2 cellular contexts compared by ENCODE assay signal in genomic region chr19:50739841-50740426, GRCh38.
TF ChIP-seq lines count a peak whose summit lies in the region.

No MANE protein-coding gene starts in this region.

TF ChIP-seq in GM23338, 12 proteins besides CTCF, POLR2A, EP300 and RAD21:
- TF ChIP-seq CREB1 (CRISPR knock-in tag; IDR thresholded peaks at IDR 0.05; ENCODE audit: low read depth) (no peak), EZH2phosphoT487 (IDR thresholded peaks at IDR 0.05; ENCODE audit: unreplicated experiment) (no peak), ETS1 (IDR thresholded peaks at IDR 0.05) (no peak), ZNF331 (CRISPR knock-in tag; IDR thresholded peaks at IDR 0.05; ENCODE audit: low read depth) (no peak), JUNB (IDR thresholded peaks at IDR 0.05; ENCODE audit: unreplicated experiment) (no peak)
TF ChIP-seq in GM23338: peak in this region for 0.

TF ChIP-seq in K562, 482 proteins besides CTCF, POLR2A, EP300 and RAD21:
- peak in 1 of 2 experiments; percentile 98; a peak in 2 of 4 replicates for TF ChIP-seq CSDE1 (IDR thresholded peaks at IDR 0.05)
- TF ChIP-seq TCF7L2 (IDR thresholded peaks at IDR 0.05; ENCODE audit: low read depth, low read length): no peak
- 0 out of 2 replicates have a peak, but pooled peaks have one; percentile 16 for TF ChIP-seq HDGF (IDR thresholded peaks at IDR 0.05)
- TF ChIP-seq, protein P1, sequence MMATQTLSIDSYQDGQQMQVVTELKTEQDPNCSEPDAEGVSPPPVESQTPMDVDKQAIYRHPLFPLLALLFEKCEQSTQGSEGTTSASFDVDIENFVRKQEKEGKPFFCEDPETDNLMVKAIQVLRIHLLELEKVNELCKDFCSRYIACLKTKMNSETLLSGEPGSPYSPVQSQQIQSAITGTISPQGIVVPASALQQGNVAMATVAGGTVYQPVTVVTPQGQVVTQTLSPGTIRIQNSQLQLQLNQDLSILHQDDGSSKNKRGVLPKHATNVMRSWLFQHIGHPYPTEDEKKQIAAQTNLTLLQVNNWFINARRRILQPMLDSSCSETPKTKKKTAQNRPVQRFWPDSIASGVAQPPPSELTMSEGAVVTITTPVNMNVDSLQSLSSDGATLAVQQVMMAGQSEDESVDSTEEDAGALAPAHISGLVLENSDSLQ (IDR thresholded peaks at IDR 0.05): peak; percentile 97
- TF ChIP-seq POLR2B (IDR thresholded peaks at IDR 0.05; ENCODE audit: low read depth, partially characterized antibody): no peak
- TF ChIP-seq CEBPB (tag; IDR thresholded peaks at IDR 0.05): peak; percentile 31; the same call in 1 of the 2 replicates
- TF ChIP-seq MIER1 (IDR thresholded peaks at IDR 0.05; ENCODE audit: low read depth): no peak
- no peak for TF ChIP-seq ZBED1 (IDR thresholded peaks at IDR 0.05)
- 0 out of 2 replicates have a peak, but pooled peaks have one; percentile 40 for TF ChIP-seq SP1 (CRISPR knock-in tag; IDR thresholded peaks at IDR 0.05)
- TF ChIP-seq, protein P2, sequence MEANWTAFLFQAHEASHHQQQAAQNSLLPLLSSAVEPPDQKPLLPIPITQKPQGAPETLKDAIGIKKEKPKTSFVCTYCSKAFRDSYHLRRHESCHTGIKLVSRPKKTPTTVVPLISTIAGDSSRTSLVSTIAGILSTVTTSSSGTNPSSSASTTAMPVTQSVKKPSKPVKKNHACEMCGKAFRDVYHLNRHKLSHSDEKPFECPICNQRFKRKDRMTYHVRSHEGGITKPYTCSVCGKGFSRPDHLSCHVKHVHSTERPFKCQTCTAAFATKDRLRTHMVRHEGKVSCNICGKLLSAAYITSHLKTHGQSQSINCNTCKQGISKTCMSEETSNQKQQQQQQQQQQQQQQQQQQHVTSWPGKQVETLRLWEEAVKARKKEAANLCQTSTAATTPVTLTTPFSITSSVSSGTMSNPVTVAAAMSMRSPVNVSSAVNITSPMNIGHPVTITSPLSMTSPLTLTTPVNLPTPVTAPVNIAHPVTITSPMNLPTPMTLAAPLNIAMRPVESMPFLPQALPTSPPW (CRISPR knock-in tag; IDR thresholded peaks at IDR 0.05): 0 out of 2 replicates have a peak, but pooled peaks have one; percentile 14
- no peak for TF ChIP-seq ADNP (tag; IDR thresholded peaks at IDR 0.05)
- TF ChIP-seq ZNF695 (CRISPR knock-in tag; IDR thresholded peaks at IDR 0.05): no peak
- no peak for TF ChIP-seq ZKSCAN8 (CRISPR knock-in tag; IDR thresholded peaks at IDR 0.05)
- TF ChIP-seq ZNF75A (CRISPR knock-in tag; IDR thresholded peaks at IDR 0.05): no peak
- peak; percentile 97 for TF ChIP-seq BMI1 (IDR thresholded peaks at IDR 0.05; ENCODE audit: low read length)
- TF ChIP-seq EZH2 (IDR thresholded peaks at IDR 0.05; ENCODE audit: borderline replicate concordance, low read depth, low read length): no peak
- no peak for TF ChIP-seq NR2C1 (IDR thresholded peaks at IDR 0.05)
- TF ChIP-seq NR2C1 (tag; IDR thresholded peaks at IDR 0.05): 0 out of 2 replicates have a peak, but pooled peaks have one; percentile 20
- TF ChIP-seq, protein P3, sequence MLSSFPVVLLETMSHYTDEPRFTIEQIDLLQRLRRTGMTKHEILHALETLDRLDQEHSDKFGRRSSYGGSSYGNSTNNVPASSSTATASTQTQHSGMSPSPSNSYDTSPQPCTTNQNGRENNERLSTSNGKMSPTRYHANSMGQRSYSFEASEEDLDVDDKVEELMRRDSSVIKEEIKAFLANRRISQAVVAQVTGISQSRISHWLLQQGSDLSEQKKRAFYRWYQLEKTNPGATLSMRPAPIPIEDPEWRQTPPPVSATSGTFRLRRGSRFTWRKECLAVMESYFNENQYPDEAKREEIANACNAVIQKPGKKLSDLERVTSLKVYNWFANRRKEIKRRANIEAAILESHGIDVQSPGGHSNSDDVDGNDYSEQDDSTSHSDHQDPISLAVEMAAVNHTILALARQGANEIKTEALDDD (IDR thresholded peaks at IDR 0.05): peak; percentile 84
- TF ChIP-seq THRAP3 (IDR thresholded peaks at IDR 0.05; ENCODE audit: borderline replicate concordance): no peak
- peak; percentile 67; the same call in 1 of the 2 replicates for TF ChIP-seq MXI1 (IDR thresholded peaks at IDR 0.05; ENCODE audit: low read depth, low read length)
- TF ChIP-seq PBX2 (CRISPR knock-in tag; IDR thresholded peaks at IDR 0.05; ENCODE audit: low read depth): 0 out of 2 replicates have a peak, but pooled peaks have one; percentile 32
- TF ChIP-seq PBX2 (tag; conservative IDR thresholded peaks at IDR 0.05; ENCODE audit: low read depth): peak; percentile 77
- TF ChIP-seq GTF2E2 (tag; IDR thresholded peaks at IDR 0.05): no peak
- TF ChIP-seq MYBL2 (IDR thresholded peaks at IDR 0.05; ENCODE audit: low read depth): 0 out of 2 replicates have a peak, but pooled peaks have one; percentile 14
- no peak for TF ChIP-seq MYBL2 (CRISPR knock-in tag; IDR thresholded peaks at IDR 0.05; ENCODE audit: borderline replicate concordance)
- peak; percentile 100 for TF ChIP-seq RFX1 (IDR thresholded peaks at IDR 0.05)
- no peak for TF ChIP-seq PTRF (tag; IDR thresholded peaks at IDR 0.05)
- peak; percentile 39 for TF ChIP-seq MEIS2 (IDR thresholded peaks at IDR 0.05; ENCODE audit: partially characterized antibody)
